ENCODE assay signal across 8 cellular contexts in genomic region chr16:740764-741505, GRCh38. TPM values are rescaled to one million over a fixed set of nuclear protein-coding genes. Genes with fewer than 3 reads are reported as not detected.
DNase-seq lines count a peak whose midpoint lies in the region; ATAC-seq and TF ChIP-seq lines count a peak whose summit lies in the region.

Gene CIAO3 (minus strand): TSS chr16:740997. CDS start chr16:740985, 12 bp downstream.

- WGBS in stomach, 5 donors: 0 to 1% (median 1%) methylated on average over 28 to 79 of the region's 79 CpGs

- H3K9me3 ChIP-seq in KOPT-K1 (ENCODE audit: insufficient read depth, low read length, poor library complexity, severe bottlenecking) (no peaks in the 10 kb centered on the region), neural cell (ENCODE audit: low read length) (no peaks in the 10 kb centered on the region), stomach (no peaks in the 10 kb centered on the region)

- no peaks in the 10 kb centered on the region for H3F3A ChIP-seq in neural cell (ENCODE audit: insufficient read depth, low read length, poor library complexity, severe bottlenecking)

- H3K4me3 ChIP-seq in fibroblast of the aortic adventitia (ENCODE audit: low read depth, low read length) (peak within 1 kb of the TSS; percentile 82), neural cell (ENCODE audit: low read length) (peak within 1 kb of the TSS; percentile 96), stomach (peak within 1 kb of the TSS; percentile 77 to 97 (median 92))

- intact Hi-C loops in stomach (cut with DNase I; ENCODE audit: low total_unique reads): no loop called here

- H3K9me2 ChIP-seq in neural cell (ENCODE audit: insufficient read depth, low read length): no peaks in the 10 kb centered on the region

- H4K20me1 ChIP-seq in neural cell (ENCODE audit: insufficient read depth): no peaks in the 10 kb centered on the region

- CTCF ChIA-PET in RWPE1 (lab: Yijun Ruan, JAX): interaction anchor here (0.6 to 2.3 kb wide), 12 partner anchors 8 to 47 kb away, joined by 3 to 11 read pairs (median 4); partner anchors contain the start of genes HAGHL, MSLN and RPUSD1

- peak within 1 kb of the TSS; percentile 90 for H3K9ac ChIP-seq in neural cell (ENCODE audit: low read length)

- H2AFZ ChIP-seq in neural cell (ENCODE audit: low read depth, low read length): peak within 1 kb of the TSS; percentile 79

- POLR2A ChIA-PET in RWPE1 (lab: Yijun Ruan, JAX; ENCODE audit: low non-redundant PET): interaction anchor here (0.7 kb wide), 1 partner anchor 45 kb away, joined by 3 read pairs; no protein-coding TSS in a partner anchor

- peak; percentile 63 for ATAC-seq in GM21717 (IDR thresholded peaks at IDR 0.05; ENCODE audit: unreplicated experiment)

- peaks cover 10 to 28% (median 20%) of the 10 kb centered on the region in 4 donors for H3K4me1 ChIP-seq in stomach

- H3K27ac ChIP-seq in KOPT-K1 (ENCODE audit: low read depth, low read length, poor library complexity, severe bottlenecking) (peak within 1 kb of the TSS; percentile 70), RWPE1 (peak within 1 kb of the TSS; percentile 81), neural cell (ENCODE audit: low read length) (peak within 1 kb of the TSS; percentile 63), stomach (peak within 1 kb of the TSS; percentile 81 to 90 (median 85))

- DNase-seq in DMS53 treated with DMSO at 0.1 percent for 48 hours (lab: John Stamatoyannopoulos, UW; ENCODE audit: unreplicated experiment): peak; percentile 64
- DNase-seq in RWPE1 (ENCODE audit: low spot score): peak; percentile 85
- DNase-seq in activated T-helper 9 cell treated with anti-CD3 and anti-CD28 coated beads, Interleukin-2, amount 50 U/mL, for 16 hours (ENCODE audit: low read depth): peak; percentile 87
- DNase-seq in fibroblast of the aortic adventitia (ENCODE audit: low read depth): peak; percentile 87
- DNase-seq in stomach: peak; percentile 91

- peaks cover 5% of the 10 kb centered on the region for H3K79me2 ChIP-seq in neural cell (replicated peaks; ENCODE audit: insufficient read depth, low read length)

- TF ChIP-seq RAD21 in neural cell (conservative IDR thresholded peaks at IDR 0.05): peak; percentile 73

- TF ChIP-seq EP300 in neural cell (conservative IDR thresholded peaks at IDR 0.05; ENCODE audit: poor library complexity, severe bottlenecking) (peak; percentile 73), stomach (IDR thresholded peaks at IDR 0.05) (no peak)

- peak; percentile 94 for TF ChIP-seq CTCF in RWPE1 (conservative IDR thresholded peaks at IDR 0.05; ENCODE audit: low read depth)
- peak; percentile 70 for TF ChIP-seq CTCF in fibroblast of the aortic adventitia (IDR thresholded peaks at IDR 0.05; ENCODE audit: insufficient read depth, low read length)
- TF ChIP-seq CTCF in neural cell (IDR thresholded peaks at IDR 0.05; ENCODE audit: poor library complexity, severe bottlenecking): peak; percentile 100
- TF ChIP-seq CTCF in stomach (IDR thresholded peaks at IDR 0.05): peak in 5 of 7 experiments; percentile 88 to 97 (median 94)

- peak in 1 of 4 donors; percentile 26 for TF ChIP-seq POLR2A in stomach (IDR thresholded peaks at IDR 0.05)

- peak within 1 kb of the TSS; percentile 86 for H3K4me2 ChIP-seq in neural cell (ENCODE audit: low read length)

- peaks cover 21% of the 10 kb centered on the region for H3K36me3 ChIP-seq in KOPT-K1 (ENCODE audit: insufficient read depth, low read length)
- no peaks in the 10 kb centered on the region for H3K36me3 ChIP-seq in neural cell (ENCODE audit: insufficient read depth, low read length)
- peaks cover 21 to 35% (median 29%) of the 10 kb centered on the region in 4 donors for H3K36me3 ChIP-seq in stomach

- H3K27me3 ChIP-seq in neural cell (ENCODE audit: insufficient read depth, low read depth, low read length) (no peaks in the 10 kb centered on the region), stomach (peaks cover 0 to 33% (median 0%) of the 10 kb centered on the region in 3 donors)

TF ChIP-seq in neural cell, 6 proteins besides CTCF, POLR2A, EP300 and RAD21:
- TF ChIP-seq SMC3 (conservative IDR thresholded peaks at IDR 0.05; ENCODE audit: poor library complexity) (peak; percentile 92), MXI1 (conservative IDR thresholded peaks at IDR 0.05; ENCODE audit: poor library complexity, severe bottlenecking) (peak; percentile 90), TAF1 (IDR thresholded peaks at IDR 0.05; ENCODE audit: low read depth) (peak; percentile 96), REST (IDR thresholded peaks at IDR 0.05; ENCODE audit: borderline replicate concordance) (peak; percentile 85), EZH2 (IDR thresholded peaks at IDR 0.05; ENCODE audit: borderline replicate concordance, insufficient read depth, low read length, poor library complexity, severe bottlenecking) (no peak), POLR2AphosphoS5 (IDR thresholded peaks at IDR 0.05) (peak; percentile 98)

RNA-seq across cellular contexts. Expression of gene CIAO3, which starts in this region (rescaled TPM):
- total RNA-seq in fibroblast of the aortic adventitia (ENCODE audit: low replicate concordance) (20.0 and 24.7 TPM in 2 replicates), stomach (100 to 1,000 TPM in 1 of 5 donors, 10 to 100 TPM in 4; 35.4 to 145 (median 62.9) TPM)
- polyA plus RNA-seq in neural cell (57.8 and 62.4 TPM in 2 replicates), stomach (10 to 100 TPM; 22.8 to 37.6 (median 37.2) TPM)
- polyA minus RNA-seq in neural cell: 33.1 and 45.3 TPM in 2 replicates

Comparison
In these comparisons a context has a peak if more than half of its experiments do, and no peak if none do; other contexts are left out.
1. Peak in every context shown above with its lines: DNase-seq, ATAC-seq, H3K4me3 ChIP-seq and H3K27ac ChIP-seq.